ENCODE assay signal across 10 cellular contexts in genomic region chr20:57772349-57772964, GRCh38.
A peak's percentile ranks its signal among the peaks of the same experiment; 100 is the strongest.
DNase-seq lines count a peak whose midpoint lies in the region; ATAC-seq and TF ChIP-seq lines count a peak whose summit lies in the region.
"Had no signal": no experiment of that assay in that cellular context is flagged by ENCODE, and none has a peak within 500 bp of the region (broad histone marks: within the 10 kb centered on the region; RNA-seq: fewer than 3 reads in every experiment).

No MANE protein-coding gene starts in this region.

- peak; percentile 66 for DNase-seq in Calu3
- DNase-seq in M059J (ENCODE audit: low read depth), result peak; percentile 99
- DNase-seq in astrocyte of the spinal cord (ENCODE audit: low read depth, low spot score), result peak; percentile 74
- DNase-seq in mucosa of gallbladder (ENCODE audit: low spot score), result no peak
- DNase-seq in mesothelial cell of epicardium (ENCODE audit: low spot score in 2 of 2, unreplicated experiment in 2 of 2), result no peak

- H3K36me3 Mint-ChIP-seq in Calu3 (ENCODE audit: insufficient read depth, unreplicated experiment), result no peaks in the 10 kb centered on the region
- H3K36me3 Mint-ChIP-seq in nephron (ENCODE audit: low read depth), result no peaks in the 10 kb centered on the region
- no peaks in the 10 kb centered on the region for H3K36me3 Mint-ChIP-seq in mesothelial cell of epicardium

- H3K27me3 Mint-ChIP-seq in Calu3 (ENCODE audit: unreplicated experiment) (no peaks in the 10 kb centered on the region), nephron (ENCODE audit: low read depth) (peaks cover 17% of the 10 kb centered on the region), mesothelial cell of epicardium (ENCODE audit: low read depth) (peaks cover 2% of the 10 kb centered on the region)

- H3K4me3 Mint-ChIP-seq in Calu3 (ENCODE audit: low read depth, unreplicated experiment), result peak overlapping the region; percentile 18
- no peak overlapping the region for H3K4me3 Mint-ChIP-seq in nephron
- no peak overlapping the region for H3K4me3 Mint-ChIP-seq in mesothelial cell of epicardium

- H3K4me1 Mint-ChIP-seq in Calu3 (ENCODE audit: low read depth, unreplicated experiment), result peaks cover 41% of the 10 kb centered on the region
- H3K4me1 Mint-ChIP-seq in nephron, result peaks cover 4% of the 10 kb centered on the region
- H3K4me1 Mint-ChIP-seq in mesothelial cell of epicardium, result peaks cover 25% of the 10 kb centered on the region

- no peak overlapping the region for H3K4me3 ChIP-seq in astrocyte of the spinal cord (ENCODE audit: low read depth, low read length)
- H3K4me3 ChIP-seq: HAP-1, vagina had no signal

- in situ Hi-C loops in astrocyte of the spinal cord (cut with HindIII; ENCODE audit: low sequenced_read_pairs), result no loop called here

- TF ChIP-seq CTCF in Calu3 (IDR thresholded peaks at IDR 0.05; ENCODE audit: unreplicated experiment) (no peak), astrocyte of the spinal cord (IDR thresholded peaks at IDR 0.05; ENCODE audit: low read depth, low read length) (no peak), nephron (IDR thresholded peaks at IDR 0.05; ENCODE audit: unreplicated experiment in 3 of 3) (no peak), mesothelial cell of epicardium (IDR thresholded peaks at IDR 0.05; ENCODE audit: unreplicated experiment) (no peak)

- intact Hi-C loops in Calu3 (cut with micrococcal nuclease; ENCODE audit: unreplicated experiment), result loop anchor here (10.0 kb wide), 1 partner anchor 58 kb away; the partner anchor contains the start of gene PMEPA1

- peak overlapping the region; percentile 30 for H3K27ac Mint-ChIP-seq in Calu3 (ENCODE audit: unreplicated experiment)
- H3K27ac Mint-ChIP-seq in nephron, result peak overlapping the region in 2 of 3 experiments; percentile 38 to 42
- no peak overlapping the region for H3K27ac Mint-ChIP-seq in mesothelial cell of epicardium

- ATAC-seq in GM18907 (IDR thresholded peaks at IDR 0.05; ENCODE audit: unreplicated experiment), result no peak
- ATAC-seq in GM18517 (IDR thresholded peaks at IDR 0.05; ENCODE audit: unreplicated experiment), result no peak

- H3K9me3 Mint-ChIP-seq in Calu3 (ENCODE audit: low read depth, unreplicated experiment) (no peaks in the 10 kb centered on the region), nephron (peaks cover 5% of the 10 kb centered on the region), mesothelial cell of epicardium (no peaks in the 10 kb centered on the region)

- no TSS peak for BruUV-seq in Calu3 (replicated peaks; lab: Mats Ljungman, UMichigan)

- CTCF ChIA-PET in Calu3 (lab: Charles Lee), result interaction anchor here (1.0 to 1.4 kb wide), 4 partner anchors 24 to 61 kb away, joined by 3 to 8 read pairs (median 4); no protein-coding TSS in a partner anchor

Comparison
In these comparisons a context has a peak if more than half of its experiments do, and no peak if none do; other contexts are left out.
1. DNase-seq: peak in Calu3 (single experiment), M059J (single experiment) and astrocyte of the spinal cord (single experiment); none in mucosa of gallbladder (single experiment) and mesothelial cell of epicardium (0 of 2).